ENCODE assay signal across 9 cellular contexts in genomic region chr2:73292906-73293533, GRCh38. TPM values are rescaled to one million over a fixed set of nuclear protein-coding genes. Genes with fewer than 3 reads are reported as not detected.
DNase-seq lines count a peak whose midpoint lies in the region; ATAC-seq, FAIRE-seq and TF ChIP-seq lines count a peak whose summit lies in the region.
"Had no signal": no experiment of that assay in that cellular context is flagged by ENCODE, and none has a peak within 500 bp of the region (broad histone marks: within the 10 kb centered on the region; RNA-seq: fewer than 3 reads in every experiment).

No MANE protein-coding gene starts in this region.

- DNase-seq in GM12878 (ENCODE audit: low read depth, low spot score) = no peak
- DNase-seq in lung (ENCODE audit: low spot score) = no peak
- DNase-seq in midbrain (lab: John Stamatoyannopoulos, UW) = no peak
- no peak for DNase-seq in DMS79 (lab: John Stamatoyannopoulos, UW)
- DNase-seq in omental fat pad (ENCODE audit: low spot score) = no peak
- no peak for DNase-seq in LoVo (ENCODE audit: low spot score)

- no peak for TF ChIP-seq RAD21 in GM12878 (IDR thresholded peaks at IDR 0.05; ENCODE audit: insufficient read depth, low read depth, low read length)

- H2AFZ ChIP-seq in GM12878 (ENCODE audit: control insufficient read depth, low read depth, low read length) = peak overlapping the region; percentile 33

- WGBS in HUES64 = 3% methylated on average over 64 of the region's 64 CpGs
- 8% methylated on average over 61 of the region's 64 CpGs for WGBS in GM12878 (ENCODE audit: insufficient coverage, insufficient replicate concordance, low lambda C conversion rate, missing lambda C conversion rate)
- 4% methylated on average over 64 of the region's 64 CpGs for WGBS in lung, 2 donors

- ATAC-seq in GM12878 (peak; percentile 10), lung (ENCODE audit: insufficient read depth, low FRiP score) (no peak), omental fat pad (ENCODE audit: low FRiP score) (no peak)

- in situ Hi-C loops in GM12878 (cut with MboI) = no loop called here

- TF ChIP-seq POLR2A in GM12878 (IDR thresholded peaks at IDR 0.05; ENCODE audit: low read depth, low read length) = no peak

- H3K4me1 ChIP-seq in HUES64 (ENCODE audit: insufficient read depth, low read length) (peaks cover 2% of the 10 kb centered on the region; the same call in 1 of the 2 replicates), GM12878 (ENCODE audit: control insufficient read depth, insufficient read depth, low read length) (peaks cover 4% of the 10 kb centered on the region; the same call in 1 of the 2 replicates), lung (ENCODE audit: control insufficient read depth in 2 of 2, insufficient read depth in 2 of 2, low read length in 2 of 2) (peaks cover 0 to 19% of the 10 kb centered on the region in 2 donors)

- H3K4me2 ChIP-seq in GM12878 (ENCODE audit: control insufficient read depth, insufficient read depth) = peak overlapping the region; percentile 93

- no peak for TF ChIP-seq CTCF in GM12875 (IDR thresholded peaks at IDR 0.05; ENCODE audit: borderline replicate concordance, insufficient read depth, low read depth, low read length)
- no peak for TF ChIP-seq CTCF in GM12878 (IDR thresholded peaks at IDR 0.05 in 2 of 3, conservative IDR thresholded peaks at IDR 0.05 in 1 of 3; ENCODE audit: control insufficient read depth in 2 of 3, extremely low read depth in 1 of 3, insufficient read depth in 1 of 3, low read depth in 3 of 3, low read length in 3 of 3)
- no peak for TF ChIP-seq CTCF in lung (IDR thresholded peaks at IDR 0.05; ENCODE audit: control extremely low read depth, extremely low read depth)
- no peak for TF ChIP-seq CTCF in omental fat pad (IDR thresholded peaks at IDR 0.05)

- intact Hi-C loops in GM12878 (cut with micrococcal nuclease; ENCODE audit: unreplicated experiment) = no loop called here

- SMC1A ChIA-PET in GM12878 (lab: Charles Lee; ENCODE audit: uncharacterized antibody, unreplicated experiment) = interaction anchor here (1.2 to 5.6 kb wide), 3 partner anchors 13 to 116 kb away, joined by 3 to 39 read pairs (median 3); no protein-coding TSS in a partner anchor

- POLR2A ChIA-PET in GM12878 (lab: Charles Lee) = interaction anchor here (0.8 to 1.3 kb wide), 2 partner anchors 9 to 59 kb away, joined by 3 to 5 read pairs; partner anchors contain the start of genes CCT7 and FBXO41

- no peak for FAIRE-seq in GM12878 (lab: Jason Lieb, UNC)

- no TSS peak for BruUV-seq in GM12878 (replicated peaks; lab: Mats Ljungman, UMichigan)

- RAD21 ChIA-PET in GM12878 (lab: Charles Lee; ENCODE audit: unreplicated experiment) = interaction anchor here (1.0 to 1.5 kb wide), 3 partner anchors 8 to 72 kb away, joined by 3 to 5 read pairs (median 3); partner anchors contain the start of gene FBXO41

- no peaks in the 10 kb centered on the region for H3K9me3 ChIP-seq in HUES64 (ENCODE audit: insufficient read depth, low read depth, low read length)
- no peaks in the 10 kb centered on the region; the same call in 2 of the 3 replicates for H3K9me3 ChIP-seq in GM12878 (replicated peaks; ENCODE audit: control insufficient read depth, insufficient read depth, low read length)
- peaks cover 0 to 13% of the 10 kb centered on the region in 2 donors for H3K9me3 ChIP-seq in lung (ENCODE audit: control insufficient read depth in 2 of 2, insufficient read depth in 1 of 2, low read length in 1 of 2)

- CTCF ChIA-PET in GM12878 (lab: Yijun Ruan, JAX) = interaction anchor here (1.0 to 6.4 kb wide), 3 partner anchors 20 to 80 kb away, joined by 3 to 99 read pairs (median 4); partner anchors contain the start of genes CCT7 and PRADC1

- H3K9ac ChIP-seq in HUES64 (ENCODE audit: low read depth, low read length) (no peak overlapping the region), GM12878 (ENCODE audit: control insufficient read depth, insufficient read depth, low read length) (no peak overlapping the region)

- H3K27ac ChIP-seq in HUES64 (ENCODE audit: low read depth, low read length) (no peak overlapping the region), GM12878 (ENCODE audit: control insufficient read depth, insufficient read depth) (no peak overlapping the region), lung (ENCODE audit: low read depth in 1 of 2, low read length in 1 of 2) (no peak overlapping the region)

- H3K4me3 ChIP-seq in GM12875 (ENCODE audit: low read depth, low read length) = peak overlapping the region; percentile 36
- peak overlapping the region; percentile 72 for H3K4me3 ChIP-seq in HUES64 (ENCODE audit: low read length)
- peak overlapping the region; percentile 55 for H3K4me3 ChIP-seq in GM12878
- peak overlapping the region; percentile 33 for H3K4me3 ChIP-seq in lung

- peaks cover 100% of the 10 kb centered on the region for H3K27me3 ChIP-seq in HUES64 (ENCODE audit: insufficient read depth, low read length)
- peaks cover 13 to 29% of the 10 kb centered on the region in 2 experiments for H3K27me3 ChIP-seq in GM12878 (replicated peaks in 1 of 2; ENCODE audit: control insufficient read depth in 2 of 2, insufficient read depth in 2 of 2, low read length in 1 of 2)
- peaks cover 28% of the 10 kb centered on the region for H3K27me3 ChIP-seq in lung (ENCODE audit: control insufficient read depth, insufficient read depth)

- TF ChIP-seq EP300 in GM12878 (IDR thresholded peaks at IDR 0.05; ENCODE audit: borderline replicate concordance in 1 of 2, control insufficient read depth in 1 of 2, low read depth in 2 of 2, low read length in 2 of 2) = no peak

- no peaks in the 10 kb centered on the region for H3K79me2 ChIP-seq in GM12878 (ENCODE audit: control insufficient read depth, insufficient read depth, low read length)

- peaks cover 4% of the 10 kb centered on the region; the same call in 1 of the 2 replicates for H4K20me1 ChIP-seq in GM12878 (ENCODE audit: control insufficient read depth, insufficient read depth)

- H3K36me3 ChIP-seq in HUES64 (ENCODE audit: insufficient read depth, low read length) (no peaks in the 10 kb centered on the region), GM12878 (ENCODE audit: control insufficient read depth in 2 of 2, insufficient read depth in 2 of 2, low read length in 1 of 2) (no peaks in the 10 kb centered on the region), lung (ENCODE audit: control insufficient read depth in 2 of 2, insufficient read depth in 2 of 2, low read length in 2 of 2) (no peaks in the 10 kb centered on the region)

RNA-seq across cellular contexts. Expression of gene EGR4, which starts 0.3 kb away (rescaled TPM):
- not detected for polyA plus RNA-seq in HUES64 (2013, experiment 1 of 2)
- polyA plus RNA-seq in HUES64 (2013, experiment 2 of 2) = not detected
- total RNA-seq in GM12878 (2013; cell fraction: nucleolus; rRNA removed) = 0.15 TPM in 1 of 2 replicates, not detected in the other
- total RNA-seq in GM12878 (2014; rRNA removed) (not detected in 2 replicates), GM12878 (2014; rRNA removed; fragmentation: Illumina TruSeq; extraction: Trizol) (not detected in 2 replicates), GM12878 (2021) (0.16 TPM in 1 of 2 replicates, not detected in the other), lung (not detected), omental fat pad (not detected)
- polyA plus RNA-seq in GM12878 (2011; ENCODE audit: low read depth) = not detected
- polyA plus RNA-seq in GM12878 (2011; rRNA removed) (not detected in 2 replicates), GM12878 (2014; fragmentation: Illumina TruSeq; extraction: Trizol) (not detected in 2 replicates), GM12878 (2014; fragmentation: Nextera tagmentation; extraction: Ambion mirVana) (not detected), GM12878 (2014; rRNA removed) (not detected in 2 replicates), GM12878 (2016; fragmentation: Nextera tagmentation; extraction: Ambion mirVana) (under 1 TPM in 1 of 2 experiments, not detected in 1; 0.07 TPM), lung (under 1 TPM in 1 of 2 donors, not detected in 1; 0.30 TPM)
- not detected in 2 replicates for polyA plus RNA-seq in GM12878 (2011; cell fraction: cytosol; rRNA removed)
- 0.09 and 0.22 TPM in 2 replicates for polyA plus RNA-seq in GM12878 (2011; cell fraction: nucleus; rRNA removed)
- polyA plus RNA-seq in GM12878 (2012) = not detected in 2 replicates
- polyA minus RNA-seq in GM12878 (2011; rRNA and poly(A)+ RNA removed) = not detected in 2 replicates
- polyA minus RNA-seq in GM12878 (2011; cell fraction: cytosol; rRNA and poly(A)+ RNA removed) = not detected in 2 replicates
- 0.12 TPM in 1 of 2 replicates, not detected in the other for polyA minus RNA-seq in GM12878 (2011; cell fraction: nucleus; rRNA and poly(A)+ RNA removed)
- total RNA-seq: M059J had no signal

RNA-seq across cellular contexts. Expression of gene FBXO41, which starts 8.7 kb away (rescaled TPM):
- 3.4 TPM for polyA plus RNA-seq in HUES64 (2013, experiment 1 of 2)
- polyA plus RNA-seq in HUES64 (2013, experiment 2 of 2) = 3.9 TPM
- total RNA-seq in GM12878 (2013; cell fraction: nucleolus; rRNA removed) = 29.6 and 30.1 TPM in 2 replicates
- total RNA-seq in GM12878 (2014; rRNA removed) = 11.7 and 14.7 TPM in 2 replicates
- 7.4 and 7.9 TPM in 2 replicates for total RNA-seq in GM12878 (2014; rRNA removed; fragmentation: Illumina TruSeq; extraction: Trizol)
- 37.0 and 38.9 TPM in 2 replicates for total RNA-seq in GM12878 (2021)
- 11.1 TPM for polyA plus RNA-seq in GM12878 (2011; ENCODE audit: low read depth)
- 14.5 and 18.9 TPM in 2 replicates for polyA plus RNA-seq in GM12878 (2011; rRNA removed)
- 22.8 and 28.9 TPM in 2 replicates for polyA plus RNA-seq in GM12878 (2011; cell fraction: cytosol; rRNA removed)
- 122 and 135 TPM in 2 replicates for polyA plus RNA-seq in GM12878 (2011; cell fraction: nucleus; rRNA removed)
- polyA plus RNA-seq in GM12878 (2012) = 20.1 and 22.7 TPM in 2 replicates
- 11.7 and 17.4 TPM in 2 replicates for polyA plus RNA-seq in GM12878 (2014; fragmentation: Illumina TruSeq; extraction: Trizol)
- 1 to 10 TPM; 1.9 to 2.0 TPM for polyA plus RNA-seq in GM12878 (2014; fragmentation: Nextera tagmentation; extraction: Ambion mirVana)
- 29.9 and 32.7 TPM in 2 replicates for polyA plus RNA-seq in GM12878 (2014; rRNA removed)
- polyA plus RNA-seq in GM12878 (2016; fragmentation: Nextera tagmentation; extraction: Ambion mirVana) = 1 to 10 TPM; 2.8 to 4.1 TPM
- polyA minus RNA-seq in GM12878 (2011; rRNA and poly(A)+ RNA removed) = 16.0 and 25.1 TPM in 2 replicates
- polyA minus RNA-seq in GM12878 (2011; cell fraction: cytosol; rRNA and poly(A)+ RNA removed) = 9.6 and 9.8 TPM in 2 replicates
- polyA minus RNA-seq in GM12878 (2011; cell fraction: nucleus; rRNA and poly(A)+ RNA removed) = 19.1 and 28.5 TPM in 2 replicates
- total RNA-seq in lung = 1 to 10 TPM in 1 of 2 donors, under 1 TPM in 1; 0.97 to 5.0 TPM
- polyA plus RNA-seq in lung = 1 to 10 TPM in 1 of 2 donors, under 1 TPM in 1; 0.93 to 2.4 TPM
- total RNA-seq in omental fat pad = 1 to 10 TPM; 1.1 to 3.1 (median 2.0) TPM

RNA-seq across cellular contexts. Expression of gene CCT7, which starts 58.9 kb away (rescaled TPM):
- polyA plus RNA-seq in HUES64 (2013, experiment 1 of 2) = 267 TPM
- polyA plus RNA-seq in HUES64 (2013, experiment 2 of 2) = 253 TPM
- 85.4 and 96.2 TPM in 2 replicates for total RNA-seq in GM12878 (2013; cell fraction: nucleolus; rRNA removed)
- total RNA-seq in GM12878 (2014; rRNA removed) = 468 and 475 TPM in 2 replicates
- total RNA-seq in GM12878 (2014; rRNA removed; fragmentation: Illumina TruSeq; extraction: Trizol) = 472 and 478 TPM in 2 replicates
- total RNA-seq in GM12878 (2021) = 474 and 494 TPM in 2 replicates
- polyA plus RNA-seq in GM12878 (2011; ENCODE audit: low read depth) = 269 TPM
- polyA plus RNA-seq in GM12878 (2011; rRNA removed) = 498 and 571 TPM in 2 replicates
- 415 and 490 TPM in 2 replicates for polyA plus RNA-seq in GM12878 (2011; cell fraction: cytosol; rRNA removed)
- 162 and 206 TPM in 2 replicates for polyA plus RNA-seq in GM12878 (2011; cell fraction: nucleus; rRNA removed)
- 217 and 463 TPM in 2 replicates for polyA plus RNA-seq in GM12878 (2012)
- polyA plus RNA-seq in GM12878 (2014; fragmentation: Illumina TruSeq; extraction: Trizol) = 574 and 674 TPM in 2 replicates
- polyA plus RNA-seq in GM12878 (2014; fragmentation: Nextera tagmentation; extraction: Ambion mirVana) = 100 to 1,000 TPM; 206 to 377 TPM
- polyA plus RNA-seq in GM12878 (2014; rRNA removed) = 530 and 598 TPM in 2 replicates
- 100 to 1,000 TPM; 455 to 510 TPM for polyA plus RNA-seq in GM12878 (2016; fragmentation: Nextera tagmentation; extraction: Ambion mirVana)
- 387 and 498 TPM in 2 replicates for polyA minus RNA-seq in GM12878 (2011; rRNA and poly(A)+ RNA removed)
- polyA minus RNA-seq in GM12878 (2011; cell fraction: cytosol; rRNA and poly(A)+ RNA removed) = 110 and 130 TPM in 2 replicates
- polyA minus RNA-seq in GM12878 (2011; cell fraction: nucleus; rRNA and poly(A)+ RNA removed) = 69.8 and 106 TPM in 2 replicates
- 100 to 1,000 TPM; 129 to 207 TPM for total RNA-seq in lung
- 100 to 1,000 TPM; 163 to 193 TPM for polyA plus RNA-seq in lung
- total RNA-seq in omental fat pad = 100 to 1,000 TPM; 187 to 208 (median 202) TPM

RNA-seq across cellular contexts. Expression of gene PRADC1, which starts 60.0 kb away (rescaled TPM):
- 8.6 TPM for polyA plus RNA-seq in HUES64 (2013, experiment 1 of 2)
- 8.6 TPM for polyA plus RNA-seq in HUES64 (2013, experiment 2 of 2)
- total RNA-seq in GM12878 (2013; cell fraction: nucleolus; rRNA removed) = 1.1 and 2.2 TPM in 2 replicates
- 16.9 and 18.6 TPM in 2 replicates for total RNA-seq in GM12878 (2014; rRNA removed)
- 11.7 and 12.4 TPM in 2 replicates for total RNA-seq in GM12878 (2014; rRNA removed; fragmentation: Illumina TruSeq; extraction: Trizol)
- 13.4 and 15.7 TPM in 2 replicates for total RNA-seq in GM12878 (2021)
- polyA plus RNA-seq in GM12878 (2011; ENCODE audit: low read depth) = 4.2 TPM
- 5.1 and 8.9 TPM in 2 replicates for polyA plus RNA-seq in GM12878 (2011; rRNA removed)
- polyA plus RNA-seq in GM12878 (2011; cell fraction: cytosol; rRNA removed) = 13.5 and 18.2 TPM in 2 replicates
- 7.2 and 7.9 TPM in 2 replicates for polyA plus RNA-seq in GM12878 (2011; cell fraction: nucleus; rRNA removed)
- 6.9 and 7.9 TPM in 2 replicates for polyA plus RNA-seq in GM12878 (2012)
- 6.2 and 12.6 TPM in 2 replicates for polyA plus RNA-seq in GM12878 (2014; fragmentation: Illumina TruSeq; extraction: Trizol)
- 1 to 10 TPM; 3.7 to 8.1 TPM for polyA plus RNA-seq in GM12878 (2014; fragmentation: Nextera tagmentation; extraction: Ambion mirVana)
- 14.9 and 16.1 TPM in 2 replicates for polyA plus RNA-seq in GM12878 (2014; rRNA removed)
- polyA plus RNA-seq in GM12878 (2016; fragmentation: Nextera tagmentation; extraction: Ambion mirVana) = 10 to 100 TPM; 31.5 to 39.0 TPM
- 5.1 and 11.0 TPM in 2 replicates for polyA minus RNA-seq in GM12878 (2011; rRNA and poly(A)+ RNA removed)
- polyA minus RNA-seq in GM12878 (2011; cell fraction: cytosol; rRNA and poly(A)+ RNA removed) = 1.9 and 4.0 TPM in 2 replicates
- 1.6 and 4.6 TPM in 2 replicates for polyA minus RNA-seq in GM12878 (2011; cell fraction: nucleus; rRNA and poly(A)+ RNA removed)
- total RNA-seq in lung = 10 to 100 TPM in 1 of 2 donors, 1 to 10 TPM in 1; 4.4 to 20.7 TPM
- polyA plus RNA-seq in lung = 10 to 100 TPM; 18.7 to 18.8 TPM
- total RNA-seq in omental fat pad = 10 to 100 TPM; 23.1 to 44.0 (median 38.5) TPM
